1 cellular context compared by ENCODE assay signal in the genomic region with DNA sequence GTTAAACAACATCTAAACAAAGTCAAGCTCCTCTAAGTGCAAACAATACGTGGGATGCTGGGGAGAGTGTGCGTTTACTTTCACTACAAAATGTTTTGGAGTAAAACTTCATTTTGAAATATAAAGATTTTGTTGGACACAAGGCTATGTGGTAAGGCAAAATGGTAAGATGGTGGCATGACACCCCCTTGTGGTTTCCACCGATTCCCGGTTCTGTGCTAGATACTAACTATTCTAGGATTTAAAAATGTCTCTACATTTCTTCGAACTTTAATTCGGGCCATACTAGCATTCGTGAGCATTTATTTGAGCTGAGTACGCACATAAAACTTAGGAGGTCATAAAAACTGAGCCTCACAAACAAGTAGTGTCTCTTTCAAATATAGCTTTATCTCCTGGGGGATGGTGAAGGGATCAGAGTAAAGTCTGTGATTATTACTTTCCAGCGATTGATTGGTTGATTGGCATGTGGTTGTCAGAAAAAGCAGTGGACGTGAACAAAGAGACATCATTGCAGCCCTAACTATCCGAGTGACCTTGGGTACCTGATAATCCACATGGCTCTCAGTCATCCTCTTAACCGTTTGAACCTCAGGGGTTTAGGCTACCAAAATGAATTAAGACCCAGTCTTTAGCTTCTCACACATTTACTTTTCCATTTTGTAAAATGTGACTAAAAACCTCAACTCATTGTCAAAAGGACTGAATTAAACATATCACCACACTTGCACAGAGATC.
TF ChIP-seq lines count a peak whose summit lies in the region.

No MANE protein-coding gene starts in this region.

TF ChIP-seq in HepG2, 621 proteins besides CTCF, POLR2A, EP300 and RAD21:
- TF ChIP-seq STAT5B (CRISPR knock-in tag; IDR thresholded peaks at IDR 0.05) (no peak), ZNF326 (CRISPR knock-in tag; IDR thresholded peaks at IDR 0.05; ENCODE audit: borderline replicate concordance) (no peak), THRA (CRISPR knock-in tag; IDR thresholded peaks at IDR 0.05; ENCODE audit: borderline replicate concordance) (no peak), STAG1 (CRISPR knock-in tag; IDR thresholded peaks at IDR 0.05) (peak; percentile 78), STAT6 (CRISPR knock-in tag; IDR thresholded peaks at IDR 0.05; ENCODE audit: borderline replicate concordance) (peak; percentile 24; the same call in 1 of the 2 replicates), CC2D1A (CRISPR knock-in tag; IDR thresholded peaks at IDR 0.05) (no peak), ZBTB38 (CRISPR knock-in tag; IDR thresholded peaks at IDR 0.05) (no peak), MED1 (CRISPR knock-in tag; IDR thresholded peaks at IDR 0.05) (0 out of 2 replicates have a peak, but pooled peaks have one; percentile 18), SAFB2 (CRISPR knock-in tag; IDR thresholded peaks at IDR 0.05; ENCODE audit: borderline replicate concordance, low read depth) (no peak), HMGA1 (CRISPR knock-in tag; conservative IDR thresholded peaks at IDR 0.05) (no peak), IKZF4 (CRISPR knock-in tag; IDR thresholded peaks at IDR 0.05; ENCODE audit: borderline replicate concordance, low read depth, not compliant biosample characterization) (no peak), HOXD1 (CRISPR knock-in tag; IDR thresholded peaks at IDR 0.05) (no peak), KLF16 (CRISPR knock-in tag; IDR thresholded peaks at IDR 0.05) (no peak), HDAC2 (CRISPR knock-in tag; IDR thresholded peaks at IDR 0.05) (no peak), SMC3 (IDR thresholded peaks at IDR 0.05; ENCODE audit: low read length) (peak; percentile 38; the same call in 1 of the 2 replicates), SRF (IDR thresholded peaks at IDR 0.05; ENCODE audit: low read depth, low read length) (no peak), ATAD3A (CRISPR knock-in tag; IDR thresholded peaks at IDR 0.05) (no peak), NFRKB (IDR thresholded peaks at IDR 0.05) (no peak), ZNF788 (CRISPR knock-in tag; IDR thresholded peaks at IDR 0.05; ENCODE audit: borderline replicate concordance) (no peak), HHEX (CRISPR knock-in tag; IDR thresholded peaks at IDR 0.05) (no peak), ZNF160 (CRISPR knock-in tag; IDR thresholded peaks at IDR 0.05) (no peak), CEBPB (IDR thresholded peaks at IDR 0.05; ENCODE audit: borderline replicate concordance, low read depth, low read length) (no peak), ZNF383 (CRISPR knock-in tag; IDR thresholded peaks at IDR 0.05; ENCODE audit: borderline replicate concordance) (no peak), ZNF556 (CRISPR knock-in tag; IDR thresholded peaks at IDR 0.05; ENCODE audit: borderline replicate concordance) (no peak), ZNF503 (CRISPR knock-in tag; IDR thresholded peaks at IDR 0.05) (no peak), MXI1 (IDR thresholded peaks at IDR 0.05; ENCODE audit: borderline replicate concordance, low read depth, low read length) (no peak), TAF1 (CRISPR knock-in tag; IDR thresholded peaks at IDR 0.05) (no peak)
- TF ChIP-seq, protein P1, sequence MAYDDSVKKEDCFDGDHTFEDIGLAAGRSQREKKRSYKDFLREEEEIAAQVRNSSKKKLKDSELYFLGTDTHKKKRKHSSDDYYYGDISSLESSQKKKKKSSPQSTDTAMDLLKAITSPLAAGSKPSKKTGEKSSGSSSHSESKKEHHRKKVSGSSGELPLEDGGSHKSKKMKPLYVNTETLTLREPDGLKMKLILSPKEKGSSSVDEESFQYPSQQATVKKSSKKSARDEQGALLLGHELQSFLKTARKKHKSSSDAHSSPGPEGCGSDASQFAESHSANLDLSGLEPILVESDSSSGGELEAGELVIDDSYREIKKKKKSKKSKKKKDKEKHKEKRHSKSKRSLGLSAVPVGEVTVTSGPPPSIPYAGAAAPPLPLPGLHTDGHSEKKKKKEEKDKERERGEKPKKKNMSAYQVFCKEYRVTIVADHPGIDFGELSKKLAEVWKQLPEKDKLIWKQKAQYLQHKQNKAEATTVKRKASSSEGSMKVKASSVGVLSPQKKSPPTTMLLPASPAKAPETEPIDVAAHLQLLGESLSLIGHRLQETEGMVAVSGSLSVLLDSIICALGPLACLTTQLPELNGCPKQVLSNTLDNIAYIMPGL (CRISPR knock-in tag; IDR thresholded peaks at IDR 0.05; ENCODE audit: borderline replicate concordance in 1 of 2, low read depth in 1 of 2): no peak; a peak in 2 of 4 replicates
- TF ChIP-seq, protein P2, sequence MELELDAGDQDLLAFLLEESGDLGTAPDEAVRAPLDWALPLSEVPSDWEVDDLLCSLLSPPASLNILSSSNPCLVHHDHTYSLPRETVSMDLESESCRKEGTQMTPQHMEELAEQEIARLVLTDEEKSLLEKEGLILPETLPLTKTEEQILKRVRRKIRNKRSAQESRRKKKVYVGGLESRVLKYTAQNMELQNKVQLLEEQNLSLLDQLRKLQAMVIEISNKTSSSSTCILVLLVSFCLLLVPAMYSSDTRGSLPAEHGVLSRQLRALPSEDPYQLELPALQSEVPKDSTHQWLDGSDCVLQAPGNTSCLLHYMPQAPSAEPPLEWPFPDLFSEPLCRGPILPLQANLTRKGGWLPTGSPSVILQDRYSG (CRISPR knock-in tag; IDR thresholded peaks at IDR 0.05): no peak
